ENCODE assay signal across 13 cellular contexts in genomic region chr7:134694299-134694698, GRCh38. TPM values are rescaled to one million over a fixed set of nuclear protein-coding genes. Genes with fewer than 3 reads are reported as not detected.
DNase-seq lines count a peak whose midpoint lies in the region; ATAC-seq, FAIRE-seq and TF ChIP-seq lines count a peak whose summit lies in the region.
"Had no signal": no experiment of that assay in that cellular context is flagged by ENCODE, and none has a peak within 500 bp of the region (broad histone marks: within the 10 kb centered on the region; RNA-seq: fewer than 3 reads in every experiment).

No MANE protein-coding gene starts in this region.

- no TSS peak for BruUV-seq in HepG2 (replicated peaks; lab: Mats Ljungman, UMichigan)

- H3K27ac ChIP-seq in HepG2 (ENCODE audit: extremely low read length, insufficient read depth, low read length), result no peak overlapping the region
- no peak overlapping the region for H3K27ac ChIP-seq in right lobe of liver
- H3K27ac ChIP-seq in RWPE2 (ENCODE audit: poor library complexity, severe bottlenecking), result no peak overlapping the region
- H3K27ac ChIP-seq: pancreas had no signal

- H3K4me3 ChIP-seq in HepG2 (replicated peaks in 1 of 3; ENCODE audit: insufficient read depth in 1 of 3, low read depth in 2 of 3, low read length in 3 of 3) (no peak overlapping the region), right lobe of liver (no peak overlapping the region), RWPE2 (ENCODE audit: severe bottlenecking) (no peak overlapping the region), foreskin fibroblast (ENCODE audit: low read depth in 1 of 2, low read length in 2 of 2) (no peak overlapping the region)
- H3K4me3 ChIP-seq: pancreas had no signal

- H3K9me3 ChIP-seq in HepG2 (ENCODE audit: low read length) (no peaks in the 10 kb centered on the region), right lobe of liver (no peaks in the 10 kb centered on the region), RWPE2 (ENCODE audit: severe bottlenecking) (no peaks in the 10 kb centered on the region)
- H3K9me3 ChIP-seq: pancreas had no signal

- intact Hi-C loops in HepG2 (cut with micrococcal nuclease; ENCODE audit: unreplicated experiment), result loop anchor here (10.0 kb wide), 1 partner anchor 51 kb away; no protein-coding TSS in a partner anchor
- intact Hi-C loops in right lobe of liver (cut with DNase I), result no loop called here

- TF ChIP-seq EP300 in HepG2 (IDR thresholded peaks at IDR 0.05; ENCODE audit: low read depth in 2 of 2, low read length in 2 of 2) (no peak), HepG2 (CRISPR knock-in tag; IDR thresholded peaks at IDR 0.05; ENCODE audit: borderline replicate concordance) (no peak)

- no peak overlapping the region for H3K4me2 ChIP-seq in HepG2 (ENCODE audit: low read depth, low read length)

- H3K4me1 ChIP-seq in HepG2 (ENCODE audit: insufficient read depth, low read length), result peaks cover 16% of the 10 kb centered on the region
- H3K4me1 ChIP-seq in right lobe of liver, result no peaks in the 10 kb centered on the region
- peaks cover 6% of the 10 kb centered on the region for H3K4me1 ChIP-seq in RWPE2 (ENCODE audit: insufficient read depth, poor library complexity, severe bottlenecking)
- H3K4me1 ChIP-seq: pancreas had no signal

- POLR2A ChIA-PET in HepG2 (lab: Yijun Ruan, JAX), result no interaction called here

- no peak for FAIRE-seq in HepG2 (lab: Jason Lieb, UNC)
- FAIRE-seq: islet of Langerhans, pancreas had no signal

- TF ChIP-seq RAD21 in HepG2 (CRISPR knock-in tag; IDR thresholded peaks at IDR 0.05), result no peak

- 41% methylated on average over 7 of the region's 7 CpGs for WGBS in HepG2 (ENCODE audit: low lambda C conversion rate)
- WGBS in right lobe of liver (ENCODE audit: insufficient coverage, low coverage, low lambda C conversion rate, missing lambda C conversion rate), result 78% methylated on average over 3 of the region's 7 CpGs

- H4K20me1 ChIP-seq in HepG2 (ENCODE audit: insufficient read depth, low read length), result no peaks in the 10 kb centered on the region

- no peaks in the 10 kb centered on the region for H3K36me3 ChIP-seq in HepG2 (replicated peaks in 1 of 2; ENCODE audit: control insufficient read depth in 1 of 2, insufficient read depth in 2 of 2, low read length in 2 of 2)
- H3K36me3 ChIP-seq in right lobe of liver, result no peaks in the 10 kb centered on the region
- no peaks in the 10 kb centered on the region for H3K36me3 ChIP-seq in RWPE2 (ENCODE audit: low read depth)
- H3K36me3 ChIP-seq: pancreas had no signal

- H3K27me3 ChIP-seq in HepG2 (ENCODE audit: control insufficient read depth in 1 of 2, insufficient read depth in 2 of 2, low read length in 2 of 2) (peaks cover 0 to 3% of the 10 kb centered on the region in 2 experiments; a peak in 2 of 5 replicates), right lobe of liver (no peaks in the 10 kb centered on the region), RWPE2 (ENCODE audit: insufficient read depth, poor library complexity, severe bottlenecking) (no peaks in the 10 kb centered on the region)
- H3K27me3 ChIP-seq: pancreas had no signal

- in situ Hi-C loops in HepG2 (cut with HindIII; ENCODE audit: extremely low pct_ligation_motif_present, low pct_unique_long_range_greater_than_20kb), result no loop called here

- no peak for DNase-seq in HepG2 (ENCODE audit: low spot score)
- DNase-seq in right lobe of liver, result no peak
- no peak for DNase-seq in RWPE2 (ENCODE audit: low spot score)
- DNase-seq in foreskin fibroblast, result no peak
- no peak for DNase-seq in NCI-H2081 treated with DMSO at 0.1 percent for 48 hours (lab: John Stamatoyannopoulos, UW)
- no peak for DNase-seq in dermis blood vessel endothelial cell
- DNase-seq: activated CD8-positive, alpha-beta memory T cell treated with anti-CD3 and anti-CD28 coated beads, Interleukin-2, amount 50 U/mL, for 4 hours; CD4-positive, alpha-beta T cell; NCI-H2029 treated with DMSO at 0.1 percent for 48 hours; pancreas had no signal

- H2AFZ ChIP-seq in HepG2 (ENCODE audit: low read length), result no peak overlapping the region

- TF ChIP-seq POLR2A in HepG2 (IDR thresholded peaks at IDR 0.05; ENCODE audit: insufficient read depth in 1 of 2, low read depth in 2 of 2, low read length in 2 of 2) (no peak), right lobe of liver (IDR thresholded peaks at IDR 0.05) (no peak)

- CTCF ChIA-PET in HepG2 (lab: Yijun Ruan, JAX; ENCODE audit: low intra/inter-chr PET ratio, low total read pairs), result no interaction called here

- no peak overlapping the region for H3K9ac ChIP-seq in HepG2 (ENCODE audit: insufficient read depth, low read depth, low read length)

- TF ChIP-seq CTCF in HepG2 (CRISPR knock-in tag; IDR thresholded peaks at IDR 0.05) (peak; percentile 36; the same call in 1 of the 2 replicates), right lobe of liver (IDR thresholded peaks at IDR 0.05) (peak in 2 of 4 donors; percentile 16 to 18), RWPE2 (IDR thresholded peaks at IDR 0.05; ENCODE audit: poor library complexity, severe bottlenecking) (peak; percentile 24), foreskin fibroblast (IDR thresholded peaks at IDR 0.05; ENCODE audit: low read depth, low read length) (peak; percentile 18)

- peak; percentile 63 for ATAC-seq in HepG2
- ATAC-seq in right lobe of liver, result no peak
- ATAC-seq in RWPE2 (ENCODE audit: low read depth), result no peak
- ATAC-seq in HG03175 (IDR thresholded peaks at IDR 0.05; ENCODE audit: unreplicated experiment), result no peak
- ATAC-seq in HG02588 (IDR thresholded peaks at IDR 0.05; ENCODE audit: unreplicated experiment), result no peak
- ATAC-seq: pancreas had no signal

- no peaks in the 10 kb centered on the region for H3K79me2 ChIP-seq in HepG2 (ENCODE audit: insufficient read depth, low read length)

TF ChIP-seq in HepG2, 621 proteins besides CTCF, POLR2A, EP300 and RAD21 (continues in another document):
- TF ChIP-seq CREB3 (CRISPR knock-in tag; IDR thresholded peaks at IDR 0.05), result no peak
- TF ChIP-seq TRAFD1 (CRISPR knock-in tag; IDR thresholded peaks at IDR 0.05; ENCODE audit: borderline replicate concordance), result no peak
- TF ChIP-seq ARID2 (CRISPR knock-in tag; IDR thresholded peaks at IDR 0.05; ENCODE audit: borderline replicate concordance), result no peak
- no peak for TF ChIP-seq ZFP90 (CRISPR knock-in tag; IDR thresholded peaks at IDR 0.05; ENCODE audit: borderline replicate concordance)
- TF ChIP-seq TSC22D2 (CRISPR knock-in tag; IDR thresholded peaks at IDR 0.05; ENCODE audit: borderline replicate concordance), result no peak
- TF ChIP-seq SNAPC5 (CRISPR knock-in tag; IDR thresholded peaks at IDR 0.05; ENCODE audit: borderline replicate concordance), result no peak
- TF ChIP-seq ZSCAN30 (CRISPR knock-in tag; IDR thresholded peaks at IDR 0.05), result no peak

RNA-seq across cellular contexts. Expression of gene BPGM, which starts 47.6 kb away (rescaled TPM):
- total RNA-seq in HepG2 (2016; rRNA removed; fragmentation: Illumina TruSeq; extraction: Trizol), result 7.5 and 10.7 TPM in 2 replicates
- total RNA-seq in HepG2 (2016; cell fraction: cytosol; rRNA removed; fragmentation: Illumina TruSeq; extraction: Trizol; ENCODE audit: low read depth), result 2.2 and 3.2 TPM in 2 replicates
- total RNA-seq in HepG2 (2016; cell fraction: insoluble cytoplasmic fraction; rRNA removed; fragmentation: Illumina TruSeq; extraction: Trizol), result 7.6 and 10.7 TPM in 2 replicates
- 7.3 and 7.9 TPM in 2 replicates for total RNA-seq in HepG2 (2016; cell fraction: membrane; rRNA removed; fragmentation: Illumina TruSeq; extraction: Trizol)
- 3.5 and 4.5 TPM in 2 replicates for total RNA-seq in HepG2 (2016; cell fraction: nucleus; rRNA removed; fragmentation: Illumina TruSeq; extraction: Trizol)
- polyA plus RNA-seq in HepG2 (2011; rRNA removed), result 3.1 and 4.0 TPM in 2 replicates
- polyA plus RNA-seq in HepG2 (2011; cell fraction: cytosol; rRNA removed), result 2.3 and 4.0 TPM in 2 replicates
- polyA plus RNA-seq in HepG2 (2011; cell fraction: nucleus; rRNA removed), result 1.1 and 2.2 TPM in 2 replicates
- polyA plus RNA-seq in HepG2 (2012), result 3.4 and 4.2 TPM in 2 replicates
- polyA plus RNA-seq in HepG2 (2016; cell fraction: cytosol; fragmentation: Illumina TruSeq; extraction: Trizol; ENCODE audit: low read depth), result 1.8 and 2.7 TPM in 2 replicates
- polyA plus RNA-seq in HepG2 (2016; cell fraction: insoluble cytoplasmic fraction; fragmentation: Illumina TruSeq; extraction: Trizol; ENCODE audit: low read depth), result 10.6 and 11.1 TPM in 2 replicates
- 7.4 and 7.5 TPM in 2 replicates for polyA plus RNA-seq in HepG2 (2016; cell fraction: membrane; fragmentation: Illumina TruSeq; extraction: Trizol; ENCODE audit: low read depth)
- 3.8 and 4.5 TPM in 2 replicates for polyA plus RNA-seq in HepG2 (2016; cell fraction: nucleus; fragmentation: Illumina TruSeq; extraction: Trizol; ENCODE audit: insufficient read depth, low read depth)
- polyA minus RNA-seq in HepG2 (2011; rRNA and poly(A)+ RNA removed; ENCODE audit: low replicate concordance), result 1.1 and 4.0 TPM in 2 replicates
- 0.88 and 2.1 TPM in 2 replicates for polyA minus RNA-seq in HepG2 (2011; cell fraction: cytosol; rRNA and poly(A)+ RNA removed)
- 2.8 and 5.0 TPM in 2 replicates for polyA minus RNA-seq in HepG2 (2011; cell fraction: nucleus; rRNA and poly(A)+ RNA removed)
- 10 to 100 TPM in 1 of 6 experiments, 1 to 10 TPM in 5; 5.9 to 10.9 (median 7.3) TPM for total RNA-seq in right lobe of liver
- 20.3 and 20.6 TPM in 2 replicates for total RNA-seq in dermis blood vessel endothelial cell
